Comparison of ENCODE assay signal across 13 cellular contexts in the genomic region with DNA sequence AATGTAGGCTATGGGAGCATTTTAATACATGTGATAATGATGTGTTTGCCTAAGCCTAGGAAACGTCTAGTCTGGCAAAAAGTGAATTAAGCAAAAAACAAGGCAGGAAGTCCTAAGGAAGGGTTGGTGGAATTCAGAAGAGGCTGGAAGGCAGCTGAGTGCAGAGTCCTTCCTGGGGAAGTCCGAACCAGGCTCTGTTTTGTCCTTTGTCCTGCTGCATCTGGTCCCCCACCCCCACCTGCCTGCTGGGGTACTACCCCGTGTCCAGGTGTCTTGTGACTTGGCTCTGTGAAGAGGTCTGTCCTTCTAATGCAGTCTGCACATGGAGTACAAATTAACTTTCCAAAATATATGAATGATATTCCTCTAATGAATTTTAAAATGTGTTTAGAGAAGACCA. TPM values are rescaled to one million over a fixed set of nuclear protein-coding genes. Genes with fewer than 3 reads are reported as not detected.
DNase-seq lines count a peak whose midpoint lies in the region; ATAC-seq and TF ChIP-seq lines count a peak whose summit lies in the region.
"Had no signal": no experiment of that assay in that cellular context is flagged by ENCODE, and none has a peak within 500 bp of the region (broad histone marks: within the 10 kb centered on the region; RNA-seq: fewer than 3 reads in every experiment).

No MANE protein-coding gene starts in this region.

- H3K4me1 Mint-ChIP-seq in endothelial cell (ENCODE audit: unreplicated experiment) (peaks cover 33% of the 10 kb centered on the region), T-helper 17 cell (peaks cover 15% of the 10 kb centered on the region)
- peaks cover 0 to 18% (median 13%) of the 10 kb centered on the region in 7 donors for H3K4me1 Mint-ChIP-seq in naive thymus-derived CD4-positive, alpha-beta T cell

- intact Hi-C loops in naive thymus-derived CD4-positive, alpha-beta T cell (cut with micrococcal nuclease), result loop anchor here (5.0 to 10.0 kb wide), 2 partner anchors 265 to 373 kb away; no protein-coding TSS in a partner anchor

- H3K9me3 Mint-ChIP-seq in endothelial cell (ENCODE audit: unreplicated experiment), result no peaks in the 10 kb centered on the region
- no peaks in the 10 kb centered on the region for H3K9me3 Mint-ChIP-seq in naive thymus-derived CD4-positive, alpha-beta T cell
- H3K9me3 Mint-ChIP-seq: central memory CD8-positive, alpha-beta T cell had no signal

- no peaks in the 10 kb centered on the region for H3K9me3 ChIP-seq in BLaER1 treated with 17β-estradiol and CSF1 and Interleukin-3, amounts not matched to agents 10 nM and 100 nM (replicated peaks in 1 of 11)
- no peaks in the 10 kb centered on the region for H3K9me3 ChIP-seq in naive thymus-derived CD4-positive, alpha-beta T cell (ENCODE audit: control insufficient read depth in 2 of 3, low read length in 3 of 3)
- no peaks in the 10 kb centered on the region for H3K9me3 ChIP-seq in T-helper 17 cell (ENCODE audit: control insufficient read depth, low read length, poor library complexity, severe bottlenecking)
- H3K9me3 ChIP-seq: transverse colon had no signal

- H3K4me2 ChIP-seq in BLaER1 treated with 17β-estradiol and CSF1 and Interleukin-3, amounts not matched to agents 10 nM and 100 nM, result peak overlapping the region; percentile 87 to 99 (median 94); a peak in 19 of 22 replicates

- H3K36me3 ChIP-seq in BLaER1 treated with 17β-estradiol and CSF1 and Interleukin-3, amounts not matched to agents 10 nM and 100 nM, result no peaks in the 10 kb centered on the region
- H3K36me3 ChIP-seq in naive thymus-derived CD4-positive, alpha-beta T cell (ENCODE audit: control insufficient read depth in 2 of 3, insufficient read depth in 3 of 3, low read length in 3 of 3), result no peaks in the 10 kb centered on the region
- H3K36me3 ChIP-seq: transverse colon had no signal

- peaks cover 10% of the 10 kb centered on the region for H3K27me3 Mint-ChIP-seq in endothelial cell (ENCODE audit: unreplicated experiment)
- peaks cover 30 to 64% (median 56%) of the 10 kb centered on the region in 5 donors for H3K27me3 Mint-ChIP-seq in naive thymus-derived CD4-positive, alpha-beta T cell
- peaks cover 58% of the 10 kb centered on the region for H3K27me3 Mint-ChIP-seq in T-helper 17 cell

- peak; percentile 35 for DNase-seq in HuH-7 (ENCODE audit: low spot score)
- peak; percentile 39 for DNase-seq in endothelial cell (ENCODE audit: low spot score)
- no peak for DNase-seq in naive thymus-derived CD4-positive, alpha-beta T cell
- no peak for DNase-seq in activated CD8-positive, alpha-beta memory T cell treated with anti-CD3 and anti-CD28 coated beads, Interleukin-2, amount 50 U/mL, for 4 hours
- no peak for DNase-seq in T-helper 17 cell
- DNase-seq: activated CD4-positive, alpha-beta T cell treated with anti-CD3 and anti-CD28 coated beads, Interleukin-2, amount 50 U/mL, for 1 hour; NCI-H446; right cardiac atrium; transverse colon had no signal

- POLR2A ChIA-PET in naive thymus-derived CD4-positive, alpha-beta T cell (lab: Charles Lee), result no interaction called here

- H3K27me3 ChIP-seq in BLaER1 treated with 17β-estradiol and CSF1 and Interleukin-3, amounts not matched to agents 10 nM and 100 nM, result peaks cover 0 to 51% (median 0%) of the 10 kb centered on the region in 11 experiments; a peak in 7 of 22 replicates
- H3K27me3 ChIP-seq in naive thymus-derived CD4-positive, alpha-beta T cell (ENCODE audit: control insufficient read depth in 2 of 2, insufficient read depth in 2 of 2, low read length in 2 of 2), result peaks cover 4 to 8% of the 10 kb centered on the region in 2 donors

- H3K36me3 Mint-ChIP-seq in endothelial cell (ENCODE audit: low read depth, unreplicated experiment), result peaks cover 5% of the 10 kb centered on the region
- no peaks in the 10 kb centered on the region for H3K36me3 Mint-ChIP-seq in naive thymus-derived CD4-positive, alpha-beta T cell
- H3K36me3 Mint-ChIP-seq in T-helper 17 cell (ENCODE audit: low read depth), result peaks cover 5% of the 10 kb centered on the region

- CTCF ChIA-PET in naive thymus-derived CD4-positive, alpha-beta T cell (lab: Charles Lee), result no interaction called here

- H3K4me3 ChIP-seq in BLaER1 treated with 17β-estradiol and CSF1 and Interleukin-3, amounts not matched to agents 10 nM and 100 nM, result peak overlapping the region in 1 of 10 experiments; percentile 80; a peak in 1 of 20 replicates
- H3K4me3 ChIP-seq in naive thymus-derived CD4-positive, alpha-beta T cell (ENCODE audit: low read length), result no peak overlapping the region

- no peak for TF ChIP-seq CTCF in endothelial cell (IDR thresholded peaks at IDR 0.05; ENCODE audit: unreplicated experiment)

- no peak for ATAC-seq in naive thymus-derived CD4-positive, alpha-beta T cell
- ATAC-seq in HG02852 (IDR thresholded peaks at IDR 0.05; ENCODE audit: unreplicated experiment) (no peak), T-helper 17 cell (no peak), HG03045 (IDR thresholded peaks at IDR 0.05; ENCODE audit: unreplicated experiment) (no peak)

- H3K9ac ChIP-seq in BLaER1 treated with 17β-estradiol and CSF1 and Interleukin-3, amounts not matched to agents 10 nM and 100 nM, result no peak overlapping the region

- H3K27ac Mint-ChIP-seq in endothelial cell (ENCODE audit: unreplicated experiment) (peak overlapping the region; percentile 93), T-helper 17 cell (no peak overlapping the region)
- H3K27ac Mint-ChIP-seq in naive thymus-derived CD4-positive, alpha-beta T cell, result no peak overlapping the region

- no peak overlapping the region for H3K27ac ChIP-seq in BLaER1 treated with 17β-estradiol and CSF1 and Interleukin-3, amounts not matched to agents 10 nM and 100 nM
- no peak overlapping the region for H3K27ac ChIP-seq in naive thymus-derived CD4-positive, alpha-beta T cell (ENCODE audit: low read depth, low read length)

- H3K4me1 ChIP-seq in BLaER1 treated with 17β-estradiol and CSF1 and Interleukin-3, amounts not matched to agents 10 nM and 100 nM, result peaks cover 5 to 26% (median 24%) of the 10 kb centered on the region in 10 experiments; a peak in 18 of 20 replicates
- H3K4me1 ChIP-seq in naive thymus-derived CD4-positive, alpha-beta T cell (ENCODE audit: control insufficient read depth in 2 of 2, insufficient read depth in 2 of 2, low read length in 2 of 2), result peaks cover 5% of the 10 kb centered on the region in 2 donors

- H4K20me1 ChIP-seq in BLaER1 treated with 17β-estradiol and CSF1 and Interleukin-3, amounts not matched to agents 10 nM and 100 nM, result peaks cover 0 to 13% (median 0%) of the 10 kb centered on the region in 11 experiments; a peak in 5 of 22 replicates

- H3K4me3 Mint-ChIP-seq in endothelial cell (ENCODE audit: unreplicated experiment) (no peak overlapping the region), T-helper 17 cell (no peak overlapping the region)
- H3K4me3 Mint-ChIP-seq in naive thymus-derived CD4-positive, alpha-beta T cell, result peak overlapping the region in 9 of 10 donors; percentile 15 to 73 (median 41)

RNA-seq across cellular contexts. Expression of a gene that starts 1.6 kb away (rescaled TPM):
- total RNA-seq in endothelial cell (ENCODE audit: unreplicated experiment), result 429 TPM
- total RNA-seq in naive thymus-derived CD4-positive, alpha-beta T cell, result 1 to 10 TPM in 4 of 5 experiments, under 1 TPM in 1; 0.85 to 10.0 (median 2.0) TPM
- polyA plus RNA-seq in naive thymus-derived CD4-positive, alpha-beta T cell, result 1 to 10 TPM; 1.5 to 2.3 TPM
- under 1 TPM; 0.42 to 0.99 TPM for total RNA-seq in T-helper 17 cell

Comparison
In these comparisons a context has a peak if more than half of its experiments do, and no peak if none do; other contexts are left out.
1. DNase-seq: peak in HuH-7 (single experiment) and endothelial cell (single experiment); none in naive thymus-derived CD4-positive, alpha-beta T cell (0 of 9), activated CD8-positive, alpha-beta memory T cell treated with anti-CD3 and anti-CD28 coated beads, Interleukin-2, amount 50 U/mL, for 4 hours (single experiment) and T-helper 17 cell (0 of 3).
2. H3K4me3 Mint-ChIP-seq: peak in naive thymus-derived CD4-positive, alpha-beta T cell (9 of 10); none in endothelial cell (single experiment) and T-helper 17 cell (single experiment).
3. RNA of a gene that starts 1.6 kb away (total RNA-seq): 429 TPM in endothelial cell (single experiment); 0.85 to 10.0 TPM in naive thymus-derived CD4-positive, alpha-beta T cell and 0.42 to 0.99 TPM in T-helper 17 cell; every median in the first group is over 10 times any median in the second.